ENCODE assay signal across 23 cellular contexts in genomic region chr6:36069573-36069972, GRCh38. TPM values are rescaled to one million over a fixed set of nuclear protein-coding genes. Genes with fewer than 3 reads are reported as not detected.
A peak's percentile ranks its signal among the peaks of the same experiment; 100 is the strongest.
DNase-seq lines count a peak whose midpoint lies in the region; ATAC-seq, FAIRE-seq and TF ChIP-seq lines count a peak whose summit lies in the region.
"Had no signal": no experiment of that assay in that cellular context is flagged by ENCODE, and none has a peak within 500 bp of the region (broad histone marks: within the 10 kb centered on the region; RNA-seq: fewer than 3 reads in every experiment).

No MANE protein-coding gene starts in this region.

- H3K4me1 ChIP-seq in K562 (replicated peaks in 1 of 2; ENCODE audit: control insufficient read depth in 2 of 2, insufficient read depth in 2 of 2, low read length in 2 of 2) (peaks cover 9 to 16% of the 10 kb centered on the region in 2 experiments; a peak in 3 of 5 replicates), ovary (ENCODE audit: insufficient read depth) (peaks cover 7% of the 10 kb centered on the region)
- H3K4me1 ChIP-seq: SJCRH30 had no signal

- FAIRE-seq in K562 (lab: Jason Lieb, UNC), result no peak
- FAIRE-seq: GM19239 had no signal

- no peak for TF ChIP-seq RAD21 in K562 (CRISPR knock-in tag; conservative IDR thresholded peaks at IDR 0.05 in 1 of 2, IDR thresholded peaks at IDR 0.05 in 1 of 2)

- H3K9me3 ChIP-seq in K562 (replicated peaks; ENCODE audit: control insufficient read depth, insufficient read depth, low read depth, low read length) (no peaks in the 10 kb centered on the region), ovary (no peaks in the 10 kb centered on the region)
- H3K9me3 ChIP-seq: BLaER1 treated with 17β-estradiol and CSF1 and Interleukin-3, amounts not matched to agents 10 nM and 100 nM; Peyer's patch; SJCRH30 had no signal

- TF ChIP-seq CTCF in K562 (IDR thresholded peaks at IDR 0.05 in 2 of 3, conservative IDR thresholded peaks at IDR 0.05 in 1 of 3; ENCODE audit: insufficient read depth in 2 of 3, low read depth in 1 of 3, low read length in 3 of 3), result no peak
- no peak for TF ChIP-seq CTCF in ovary (IDR thresholded peaks at IDR 0.05)

- DNase-seq in NCI-H1436 (lab: John Stamatoyannopoulos, UW) (peak; percentile 10), NCI-H1436 treated with DMSO at 0.1 percent for 48 hours (lab: John Stamatoyannopoulos, UW) (no peak), NCI-H1417 treated with DMSO at 0.1 percent for 48 hours (lab: John Stamatoyannopoulos, UW) (peak; percentile 17), K562 (ENCODE audit: extremely low read depth in 1 of 4, low spot score in 3 of 4) (no peak), renal cortical epithelial cell (ENCODE audit: low read depth) (peak; percentile 41), ovary (no peak)
- DNase-seq: 8988T; Calu3; CD8-positive, alpha-beta memory T cell; MM.1S; NCI-H1048; NCI-H146; NCI-H2029; NCI-H2171; NCI-H774; Peyer's patch; SJCRH30; T-cell had no signal

- TF ChIP-seq POLR2A in K562 (conservative IDR thresholded peaks at IDR 0.05) (no peak), ovary (IDR thresholded peaks at IDR 0.05) (no peak)

- POLR2A ChIA-PET in K562 (lab: Yijun Ruan, JAX), result no interaction called here

- H3K9me1 ChIP-seq in K562 (ENCODE audit: control insufficient read depth, insufficient read depth, low read length), result peaks cover 6% of the 10 kb centered on the region

- H3K27me3 ChIP-seq in K562 (ENCODE audit: control insufficient read depth in 2 of 2, insufficient read depth in 2 of 2, low read length in 2 of 2) (no peaks in the 10 kb centered on the region), ovary (no peaks in the 10 kb centered on the region)
- H3K27me3 ChIP-seq: BLaER1 treated with 17β-estradiol and CSF1 and Interleukin-3, amounts not matched to agents 10 nM and 100 nM; Peyer's patch; SJCRH30 had no signal

- H2AFZ ChIP-seq in K562 (ENCODE audit: low read depth, low read length), result no peak overlapping the region

- ATAC-seq in K562 (no peak), HG03196 (IDR thresholded peaks at IDR 0.05; ENCODE audit: unreplicated experiment) (no peak)
- ATAC-seq: T-cell had no signal

- no TSS peak for BruUV-seq in K562 (replicated peaks; lab: Mats Ljungman, UMichigan)

- intact Hi-C loops in K562 (cut with micrococcal nuclease) (no loop called here), ovary (cut with DNase I) (no loop called here)

- in situ Hi-C loops in K562 (cut with MboI), result no loop called here

- H3K4me3 ChIP-seq in K562 (no peak overlapping the region), ovary (no peak overlapping the region)
- H3K4me3 ChIP-seq: BLaER1 treated with 17β-estradiol and CSF1 and Interleukin-3, amounts not matched to agents 10 nM and 100 nM; Peyer's patch; SJCRH30 had no signal

- H3K36me3 ChIP-seq in K562 (ENCODE audit: control insufficient read depth, insufficient read depth, low read length), result peaks cover 10% of the 10 kb centered on the region; the same call in 2 of the 3 replicates
- H3K36me3 ChIP-seq in ovary, result no peaks in the 10 kb centered on the region
- H3K36me3 ChIP-seq: Peyer's patch, SJCRH30 had no signal

- CTCF ChIA-PET in K562 (lab: Yijun Ruan, JAX; ENCODE audit: low intra/inter-chr PET ratio), result no interaction called here

- no peak overlapping the region for H3K27ac ChIP-seq in K562 (ENCODE audit: extremely low read depth, low read depth, low read length)
- H3K27ac ChIP-seq in ovary, result no peak overlapping the region
- H3K27ac ChIP-seq: BLaER1 treated with 17β-estradiol and CSF1 and Interleukin-3, amounts not matched to agents 10 nM and 100 nM; SJCRH30 had no signal

- H3K9ac ChIP-seq in K562 (ENCODE audit: insufficient read depth in 1 of 2, low read depth in 2 of 2, low read length in 2 of 2), result no peak overlapping the region
- H3K9ac ChIP-seq: BLaER1 treated with 17β-estradiol and CSF1 and Interleukin-3, amounts not matched to agents 10 nM and 100 nM had no signal

- no peak overlapping the region for H3K4me2 ChIP-seq in K562 (ENCODE audit: insufficient read depth, low read length)
- H3K4me2 ChIP-seq: BLaER1 treated with 17β-estradiol and CSF1 and Interleukin-3, amounts not matched to agents 10 nM and 100 nM had no signal

- H4K20me1 ChIP-seq in K562 (replicated peaks; ENCODE audit: control insufficient read depth, insufficient read depth, low read length), result peaks cover 22% of the 10 kb centered on the region

- WGBS in K562 (ENCODE audit: insufficient coverage, low coverage, missing lambda C conversion rate), result 69% methylated on average over 1 of the region's 1 CpG
- WGBS in ovary, 3 donors, result 54 to 60% (median 58%) methylated on average over 1 of the region's 1 CpG

- no peak for TF ChIP-seq EP300 in K562 (IDR thresholded peaks at IDR 0.05; ENCODE audit: low read length)
- no peak for TF ChIP-seq EP300 in ovary (IDR thresholded peaks at IDR 0.05)

- H3K79me2 ChIP-seq in K562 (ENCODE audit: control insufficient read depth, insufficient read depth, low read length), result peaks cover 48% of the 10 kb centered on the region

TF ChIP-seq in K562, 482 proteins besides CTCF, POLR2A, EP300 and RAD21:
- TF ChIP-seq RFX1 (IDR thresholded peaks at IDR 0.05) (peak; percentile 8; the same call in 1 of the 2 replicates), PTTG1 (tag; IDR thresholded peaks at IDR 0.05; ENCODE audit: low read depth) (no peak), HMBOX1 (IDR thresholded peaks at IDR 0.05) (peak; percentile 21; the same call in 1 of the 2 replicates)

RNA-seq across cellular contexts. Expression of gene MAPK14, which starts 42.0 kb away (rescaled TPM):
- total RNA-seq in K562 (2011; cell fraction: chromatin; rRNA removed; ENCODE audit: low replicate concordance), result 97.7 and 174 TPM in 2 replicates
- total RNA-seq in K562 (2011; cell fraction: nucleolus; rRNA removed), result 48.2 and 54.3 TPM in 2 replicates
- 120 and 207 TPM in 2 replicates for total RNA-seq in K562 (2011; cell fraction: nucleoplasm; rRNA removed)
- total RNA-seq in K562 (2014; rRNA removed), result 27.8 and 34.0 TPM in 2 replicates
- total RNA-seq in K562 (2014; rRNA removed; fragmentation: Illumina TruSeq; extraction: Trizol), result 41.5 and 42.5 TPM in 2 replicates
- total RNA-seq in K562 (2015; rRNA removed; fragmentation: Illumina TruSeq; extraction: Trizol), result 41.9 and 44.9 TPM in 2 replicates
- 37.2 and 45.4 TPM in 2 replicates for total RNA-seq in K562 (2021)
- 57.9 and 62.7 TPM in 2 replicates for polyA plus RNA-seq in K562 (2011; rRNA removed)
- 22.2 and 39.3 TPM in 2 replicates for polyA plus RNA-seq in K562 (2011; cell fraction: cytosol; rRNA removed)
- polyA plus RNA-seq in K562 (2011; cell fraction: nucleus; rRNA removed), result 44.9 and 53.3 TPM in 2 replicates
- 28.4 and 30.6 TPM in 2 replicates for polyA plus RNA-seq in K562 (2012)
- 31.3 and 35.5 TPM in 2 replicates for polyA plus RNA-seq in K562 (2014; fragmentation: Illumina TruSeq; extraction: Trizol)
- 10 to 100 TPM in 1 of 2 experiments, 1 to 10 TPM in 1; 8.8 to 11.8 TPM for polyA plus RNA-seq in K562 (2014; fragmentation: Nextera tagmentation; extraction: Ambion mirVana)
- polyA plus RNA-seq in K562 (2014; rRNA removed), result 30.1 and 32.7 TPM in 2 replicates
- 102 and 107 TPM in 2 replicates for polyA minus RNA-seq in K562 (2011; rRNA and poly(A)+ RNA removed)
- 25.3 and 39.2 TPM in 2 replicates for polyA minus RNA-seq in K562 (2011; cell fraction: cytosol; rRNA and poly(A)+ RNA removed)
- polyA minus RNA-seq in K562 (2011; cell fraction: nucleus; rRNA and poly(A)+ RNA removed), result 51.0 and 75.9 TPM in 2 replicates
- 52.8 and 86.7 TPM in 2 replicates for total RNA-seq in renal cortical epithelial cell
- total RNA-seq in ovary, result 10 to 100 TPM; 28.1 to 58.8 (median 37.1) TPM
- polyA plus RNA-seq in ovary, result 10 to 100 TPM; 18.6 to 54.4 TPM

RNA-seq across cellular contexts. Expression of gene SLC26A8, which starts 45.1 kb away (rescaled TPM):
- not detected in 2 replicates for total RNA-seq in K562 (2011; cell fraction: chromatin; rRNA removed; ENCODE audit: low replicate concordance)
- not detected in 2 replicates for total RNA-seq in K562 (2011; cell fraction: nucleolus; rRNA removed)
- total RNA-seq in K562 (2011; cell fraction: nucleoplasm; rRNA removed), result not detected in 2 replicates
- total RNA-seq in K562 (2014; rRNA removed), result not detected in 2 replicates
- not detected in 2 replicates for total RNA-seq in K562 (2014; rRNA removed; fragmentation: Illumina TruSeq; extraction: Trizol)
- not detected in 2 replicates for total RNA-seq in K562 (2015; rRNA removed; fragmentation: Illumina TruSeq; extraction: Trizol)
- total RNA-seq in K562 (2021), result not detected in 2 replicates
- polyA plus RNA-seq in K562 (2011; rRNA removed), result not detected in 2 replicates
- polyA plus RNA-seq in K562 (2011; cell fraction: cytosol; rRNA removed), result not detected in 2 replicates
- not detected in 2 replicates for polyA plus RNA-seq in K562 (2011; cell fraction: nucleus; rRNA removed)
- not detected in 2 replicates for polyA plus RNA-seq in K562 (2012)
- not detected in 2 replicates for polyA plus RNA-seq in K562 (2014; fragmentation: Illumina TruSeq; extraction: Trizol)
- polyA plus RNA-seq in K562 (2014; fragmentation: Nextera tagmentation; extraction: Ambion mirVana), result not detected
- polyA plus RNA-seq in K562 (2014; rRNA removed), result not detected in 2 replicates
- polyA minus RNA-seq in K562 (2011; rRNA and poly(A)+ RNA removed), result not detected in 2 replicates
- not detected in 2 replicates for polyA minus RNA-seq in K562 (2011; cell fraction: cytosol; rRNA and poly(A)+ RNA removed)
- polyA minus RNA-seq in K562 (2011; cell fraction: nucleus; rRNA and poly(A)+ RNA removed), result not detected in 2 replicates
- 0.05 TPM in 1 of 2 replicates, not detected in the other for total RNA-seq in renal cortical epithelial cell
- under 1 TPM in 3 of 7 donors, not detected in 4; 0.10 to 0.17 (median 0.12) TPM for total RNA-seq in ovary
- polyA plus RNA-seq in ovary, result under 1 TPM; 0.07 to 0.10 TPM
- total RNA-seq: Calu3; CD8-positive, alpha-beta memory T cell; NCI-H460; OCI-LY7; SJCRH30; T-cell had no signal
- polyA plus RNA-seq: CD8-positive, alpha-beta memory T cell had no signal

Comparison
In these comparisons a context has a peak if more than half of its experiments do, and no peak if none do; other contexts are left out.
1. DNase-seq: peak in NCI-H1436 (single experiment), NCI-H1417 treated with DMSO at 0.1 percent for 48 hours (single experiment) and renal cortical epithelial cell (single experiment); none in NCI-H1436 treated with DMSO at 0.1 percent for 48 hours (single experiment), K562 (0 of 4) and ovary (0 of 5).